ENCODE assay signal across 17 cellular contexts in genomic region chr2:132270981-132271546, GRCh38.
"Had no signal": no experiment of that assay in that cellular context is flagged by ENCODE, and none has a peak within 500 bp of the region (broad histone marks: within the 10 kb centered on the region; RNA-seq: fewer than 3 reads in every experiment).

No MANE protein-coding gene starts in this region.

- H3K4me3 Mint-ChIP-seq: activated naive CD4-positive, alpha-beta T cell treated with anti-CD3 and anti-CD28 coated beads for 36 hours; activated naive CD8-positive, alpha-beta T cell treated with anti-CD3 and anti-CD28 coated beads, Interleukin-2, amount 50 U/mL, for 24 hours; activated T-helper 17 cell treated with anti-CD3 and anti-CD28 coated beads, Interleukin-2, amount 50 U/mL, for 72 hours; dendritic cell treated with granulocyte-macrophage colony-stimulating factor and Interleukin-4, amounts not matched to agents 40 ng/mL and 50 ng/mL, for 4 days; immature natural killer cell; stimulated activated effector memory CD8-positive, alpha-beta T cell treated with anti-CD3 and anti-CD28 coated beads, Interleukin-12 subunit alpha, Interleukin-12 subunit beta, amount 100 ng/mL, for 72 hours had no signal

- H3K4me1 ChIP-seq: breast epithelium had no signal

- FAIRE-seq: frontal cortex had no signal

- H3K4me3 ChIP-seq: breast epithelium, thoracic aorta, upper lobe of right lung had no signal

- H3K27me3 Mint-ChIP-seq: activated T-helper 17 cell treated with anti-CD3 and anti-CD28 coated beads, Interleukin-2, amount 50 U/mL, for 72 hours had no signal

- H3K4me1 Mint-ChIP-seq: activated T-helper 17 cell treated with anti-CD3 and anti-CD28 coated beads, Interleukin-2, amount 50 U/mL, for 72 hours; immature natural killer cell; stimulated activated effector memory CD8-positive, alpha-beta T cell treated with anti-CD3 and anti-CD28 coated beads, Interleukin-12 subunit alpha, Interleukin-12 subunit beta, amount 100 ng/mL, for 72 hours had no signal

- H3K27ac Mint-ChIP-seq: activated naive CD4-positive, alpha-beta T cell treated with anti-CD3 and anti-CD28 coated beads for 36 hours; activated naive CD8-positive, alpha-beta T cell treated with anti-CD3 and anti-CD28 coated beads, Interleukin-2, amount 50 U/mL, for 24 hours; activated T-helper 17 cell treated with anti-CD3 and anti-CD28 coated beads, Interleukin-2, amount 50 U/mL, for 72 hours; dendritic cell treated with granulocyte-macrophage colony-stimulating factor and Interleukin-4, amounts not matched to agents 40 ng/mL and 50 ng/mL, for 4 days; immature natural killer cell; stimulated activated effector memory CD8-positive, alpha-beta T cell treated with anti-CD3 and anti-CD28 coated beads, Interleukin-12 subunit alpha, Interleukin-12 subunit beta, amount 100 ng/mL, for 72 hours had no signal

- H3K9me3 Mint-ChIP-seq: activated naive CD4-positive, alpha-beta T cell treated with anti-CD3 and anti-CD28 coated beads for 36 hours; activated naive CD8-positive, alpha-beta T cell treated with anti-CD3 and anti-CD28 coated beads, Interleukin-2, amount 50 U/mL, for 24 hours; activated T-helper 17 cell treated with anti-CD3 and anti-CD28 coated beads, Interleukin-2, amount 50 U/mL, for 72 hours; dendritic cell treated with granulocyte-macrophage colony-stimulating factor and Interleukin-4, amounts not matched to agents 40 ng/mL and 50 ng/mL, for 4 days had no signal

- H3K9me3 ChIP-seq: breast epithelium, thoracic aorta, upper lobe of right lung had no signal

- ATAC-seq: activated naive CD8-positive, alpha-beta T cell treated with anti-CD3 and anti-CD28 coated beads, Interleukin-2, amount 50 U/mL, for 24 hours; activated T-helper 17 cell treated with anti-CD3 and anti-CD28 coated beads, Interleukin-2, amount 50 U/mL, for 72 hours; stimulated activated effector memory CD8-positive, alpha-beta T cell treated with anti-CD3 and anti-CD28 coated beads, Interleukin-12 subunit alpha, Interleukin-12 subunit beta, amount 100 ng/mL, for 72 hours; upper lobe of right lung had no signal

- H3K36me3 ChIP-seq: breast epithelium, thoracic aorta, upper lobe of right lung had no signal

- DNase-seq: activated CD4-positive, alpha-beta T cell treated with anti-CD3 and anti-CD28 coated beads, Interleukin-2, amount 50 U/mL, for 48 hours; activated CD4-positive, CD25-positive, alpha-beta regulatory T cell treated with anti-CD3 and anti-CD28 coated beads, Interleukin-2, amount 50 U/mL, for 72 hours; activated naive CD4-positive, alpha-beta T cell treated with anti-CD3 and anti-CD28 coated beads for 36 hours; activated naive CD8-positive, alpha-beta T cell treated with anti-CD3 and anti-CD28 coated beads, Interleukin-2, amount 50 U/mL, for 24 hours; aorta; effector memory CD4-positive, alpha-beta T cell; immature natural killer cell; midbrain; T-helper 9 cell; upper lobe of right lung had no signal

- H3K36me3 Mint-ChIP-seq: stimulated activated effector memory CD8-positive, alpha-beta T cell treated with anti-CD3 and anti-CD28 coated beads, Interleukin-12 subunit alpha, Interleukin-12 subunit beta, amount 100 ng/mL, for 72 hours had no signal

- H3K27me3 ChIP-seq: breast epithelium, upper lobe of right lung had no signal

- H3K27ac ChIP-seq: breast epithelium, epithelial cell of prostate, thoracic aorta, upper lobe of right lung had no signal
